Comparison of ENCODE assay signal across 36 cellular contexts in the genomic region with DNA sequence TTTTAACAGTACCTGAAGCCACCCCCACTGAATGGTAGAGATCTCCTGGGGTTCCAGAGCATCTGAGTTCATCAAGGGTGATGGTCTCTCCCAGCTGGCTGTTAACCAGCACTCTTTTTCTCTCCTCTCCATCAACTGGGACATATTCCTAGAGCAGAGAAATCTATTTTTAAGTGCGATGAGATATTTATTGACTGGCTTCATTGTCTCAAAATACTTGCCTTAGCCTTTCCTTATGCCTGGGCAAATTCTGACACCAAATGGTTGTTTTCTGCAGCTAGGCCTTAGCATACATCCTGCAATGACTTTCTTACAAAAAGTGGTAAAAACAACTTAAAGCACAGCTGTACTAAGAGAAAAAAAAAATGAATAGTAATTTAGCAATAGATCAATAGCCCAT. TPM values are rescaled to one million over a fixed set of nuclear protein-coding genes. Genes with fewer than 3 reads are reported as not detected.
"Had no signal": no experiment of that assay in that cellular context is flagged by ENCODE, and none has a peak within 500 bp of the region (broad histone marks: within the 10 kb centered on the region; RNA-seq: fewer than 3 reads in every experiment).

No MANE protein-coding gene starts in this region.

- DNase-seq: Karpas-422, Kasumi-1, KG1, MG63, MM.1S, MV-4-11, NCI-H1048, NCI-H1092, NCI-H1092 treated with DMSO at 0.1 percent for 48 hours, NCI-H1105, NCI-H1105 treated with DMSO at 0.1 percent for 48 hours, NCI-H1417, NCI-H1417 treated with DMSO at 0.1 percent for 48 hours, NCI-H1436, NCI-H1436 treated with DMSO at 0.1 percent for 48 hours, NCI-H146, NCI-H1694, NCI-H1694 treated with DMSO at 0.1 percent for 48 hours, NCI-H187, NCI-H187 treated with DMSO at 0.1 percent for 48 hours, NCI-H1930, NCI-H2029, NCI-H2029 treated with DMSO at 0.1 percent for 48 hours, NCI-H2081, NCI-H2081 treated with DMSO at 0.1 percent for 48 hours, NCI-H2107, NCI-H2171, NCI-H2171 treated with DMSO at 0.1 percent for 48 hours, NCI-H2227 treated with DMSO at 0.1 percent for 48 hours, NCI-H226, NCI-H345, NCI-H446, NCI-H446 treated with DMSO at 0.1 percent for 48 hours, NCI-H510A had no signal

- H3K27ac ChIP-seq: KMS-11 had no signal

- H3K4me3 ChIP-seq: MG63 had no signal

- H3K4me2 ChIP-seq: KMS-11 had no signal

- H3K9me3 ChIP-seq: MG63 had no signal

- H3K27me3 ChIP-seq: MG63 had no signal

- H3K36me3 ChIP-seq: MG63 had no signal

- H3K9ac ChIP-seq: KMS-11 had no signal

RNA-seq across cellular contexts. Expression of gene NOSTRIN, which starts 19.6 kb away (rescaled TPM):
- total RNA-seq: LHCN-M2 had no signal
